In genomic region chr17:2343421-2343820, GRCh38 we compare ENCODE assay signal across 16 cellular contexts. TPM values are rescaled to one million over a fixed set of nuclear protein-coding genes. Genes with fewer than 3 reads are reported as not detected.
DNase-seq lines count a peak whose midpoint lies in the region; ATAC-seq and TF ChIP-seq lines count a peak whose summit lies in the region.
"Had no signal": no experiment of that assay in that cellular context is flagged by ENCODE, and none has a peak within 500 bp of the region (broad histone marks: within the 10 kb centered on the region; RNA-seq: fewer than 3 reads in every experiment).

No MANE protein-coding gene starts in this region.

- no peaks in the 10 kb centered on the region for H3K27me3 Mint-ChIP-seq in activated T-helper 1 cell treated with anti-CD3 and anti-CD28 coated beads, Interleukin-12 subunit alpha, Interleukin-12 subunit beta, Interleukin-2, Interleukin-4 antibody, amounts not matched to agents 30 ng/mL and 10 ng/mL and 1 ng/mL, durations not matched to agents 14 hours and 24 hours and 36 hours (ENCODE audit: insufficient read depth)
- no peaks in the 10 kb centered on the region for H3K27me3 Mint-ChIP-seq in activated CD8-positive, alpha-beta T cell treated with anti-CD3 and anti-CD28 coated beads for 36 hours
- H3K27me3 Mint-ChIP-seq in effector memory CD8-positive, alpha-beta T cell: no peaks in the 10 kb centered on the region

- H3K4me3 ChIP-seq in heart right ventricle: no peak overlapping the region

- H3K9me3 ChIP-seq in heart right ventricle: no peaks in the 10 kb centered on the region

- WGBS in heart right ventricle, 2 donors: 67 to 68% methylated on average over 5 of the region's 5 CpGs

- DNase-seq in activated T-helper 1 cell treated with Interleukin-2 at 50 U/mL for 16 hours (ENCODE audit: low read depth) (peak; percentile 11), heart right ventricle (no peak), NCI-H1105 treated with DMSO at 0.1 percent for 48 hours (lab: John Stamatoyannopoulos, UW) (no peak), NCI-H2227 (lab: John Stamatoyannopoulos, UW; ENCODE audit: unreplicated experiment) (no peak)
- no peak for DNase-seq in activated T-helper 1 cell treated with anti-CD3 and anti-CD28 coated beads, Interleukin-12 subunit alpha, Interleukin-12 subunit beta, Interleukin-2, Interleukin-4 antibody, amounts not matched to agents 30 ng/mL and 10 ng/mL and 1 ng/mL, durations not matched to agents 14 hours and 24 hours and 36 hours (ENCODE audit: low spot score)
- DNase-seq in activated CD8-positive, alpha-beta T cell treated with anti-CD3 and anti-CD28 coated beads for 36 hours: peak; percentile 90
- no peak for DNase-seq in effector memory CD8-positive, alpha-beta T cell
- DNase-seq in stimulated activated CD8-positive, alpha-beta memory T cell treated with anti-CD3 and anti-CD28 coated beads, Interleukin-7, amount 100 ng/mL, for 48 hours (ENCODE audit: extremely low read depth in 1 of 2, low read depth in 1 of 2): peak; percentile 26 to 45
- DNase-seq: caudate nucleus, NCI-H1092, NCI-H526 treated with DMSO at 0.1 percent for 48 hours, retina had no signal

- H3K36me3 ChIP-seq in heart right ventricle: peaks cover 0 to 41% (median 0%) of the 10 kb centered on the region in 9 donors

- intact Hi-C loops in activated T-helper 1 cell treated with anti-CD3 and anti-CD28 coated beads, Interleukin-12 subunit alpha, Interleukin-12 subunit beta, Interleukin-2, Interleukin-4 antibody, amounts not matched to agents 30 ng/mL and 10 ng/mL and 1 ng/mL, durations not matched to agents 14 hours and 24 hours and 36 hours (cut with micrococcal nuclease): no loop called here
- intact Hi-C loops in activated CD8-positive, alpha-beta T cell treated with anti-CD3 and anti-CD28 coated beads for 36 hours (cut with micrococcal nuclease): no loop called here
- intact Hi-C loops in heart right ventricle (cut with DNase I): no loop called here

- no peaks in the 10 kb centered on the region for H3K9me3 Mint-ChIP-seq in activated T-helper 1 cell treated with anti-CD3 and anti-CD28 coated beads, Interleukin-12 subunit alpha, Interleukin-12 subunit beta, Interleukin-2, Interleukin-4 antibody, amounts not matched to agents 30 ng/mL and 10 ng/mL and 1 ng/mL, durations not matched to agents 14 hours and 24 hours and 36 hours
- no peaks in the 10 kb centered on the region for H3K9me3 Mint-ChIP-seq in activated CD8-positive, alpha-beta T cell treated with anti-CD3 and anti-CD28 coated beads for 36 hours
- no peaks in the 10 kb centered on the region for H3K9me3 Mint-ChIP-seq in effector memory CD8-positive, alpha-beta T cell
- H3K9me3 Mint-ChIP-seq: activated T-helper 2 cell treated with anti-CD3 and anti-CD28 coated beads, Interferon-gamma antibody, Interleukin-2, Interleukin-4, amounts not matched to agents 10 μg/mL and 5 μg/mL and 100 μg/mL, durations not matched to agents 14 hours and 24 hours and 36 hours; T-helper 2 cell treated with Interferon-gamma antibody and Interleukin-4, amounts not matched to agents 5 μg/mL and 100 μg/mL, for 36 hours had no signal

- no peak overlapping the region for H3K27ac ChIP-seq in heart right ventricle
- H3K27ac ChIP-seq: epithelial cell of prostate had no signal

- CTCF ChIA-PET in activated CD8-positive, alpha-beta T cell treated with anti-CD3 and anti-CD28 coated beads for 36 hours (lab: Charles Lee): no interaction called here

- H3K27ac Mint-ChIP-seq in activated T-helper 1 cell treated with anti-CD3 and anti-CD28 coated beads, Interleukin-12 subunit alpha, Interleukin-12 subunit beta, Interleukin-2, Interleukin-4 antibody, amounts not matched to agents 30 ng/mL and 10 ng/mL and 1 ng/mL, durations not matched to agents 14 hours and 24 hours and 36 hours: no peak overlapping the region
- H3K27ac Mint-ChIP-seq in activated CD8-positive, alpha-beta T cell treated with anti-CD3 and anti-CD28 coated beads for 36 hours: peak overlapping the region; percentile 58
- no peak overlapping the region for H3K27ac Mint-ChIP-seq in effector memory CD8-positive, alpha-beta T cell
- H3K27ac Mint-ChIP-seq: activated T-helper 2 cell treated with anti-CD3 and anti-CD28 coated beads, Interferon-gamma antibody, Interleukin-2, Interleukin-4, amounts not matched to agents 10 μg/mL and 5 μg/mL and 100 μg/mL, durations not matched to agents 14 hours and 24 hours and 36 hours; T-helper 2 cell treated with Interferon-gamma antibody and Interleukin-4, amounts not matched to agents 5 μg/mL and 100 μg/mL, for 36 hours had no signal

- peaks cover under 1 to 15% (median 8%) of the 10 kb centered on the region in 9 donors for H3K4me1 ChIP-seq in heart right ventricle

- no peaks in the 10 kb centered on the region for H3K27me3 ChIP-seq in heart right ventricle

- no peak overlapping the region for H3K4me3 Mint-ChIP-seq in activated T-helper 1 cell treated with anti-CD3 and anti-CD28 coated beads, Interleukin-12 subunit alpha, Interleukin-12 subunit beta, Interleukin-2, Interleukin-4 antibody, amounts not matched to agents 30 ng/mL and 10 ng/mL and 1 ng/mL, durations not matched to agents 14 hours and 24 hours and 36 hours
- H3K4me3 Mint-ChIP-seq in activated CD8-positive, alpha-beta T cell treated with anti-CD3 and anti-CD28 coated beads for 36 hours: no peak overlapping the region
- H3K4me3 Mint-ChIP-seq in effector memory CD8-positive, alpha-beta T cell: no peak overlapping the region
- H3K4me3 Mint-ChIP-seq: T-helper 2 cell treated with Interferon-gamma antibody and Interleukin-4, amounts not matched to agents 5 μg/mL and 100 μg/mL, for 36 hours had no signal

- ATAC-seq in activated CD8-positive, alpha-beta T cell treated with anti-CD3 and anti-CD28 coated beads for 36 hours: peak; percentile 91
- peak; percentile 46 for ATAC-seq in effector memory CD8-positive, alpha-beta T cell (replicated peaks)
- no peak for ATAC-seq in heart right ventricle
- ATAC-seq: HepG2 had no signal

- no peak for TF ChIP-seq CTCF in activated CD8-positive, alpha-beta T cell treated with anti-CD3 and anti-CD28 coated beads for 36 hours (IDR thresholded peaks at IDR 0.05)
- TF ChIP-seq CTCF in heart right ventricle (IDR thresholded peaks at IDR 0.05): no peak

- H3K36me3 Mint-ChIP-seq in activated T-helper 1 cell treated with anti-CD3 and anti-CD28 coated beads, Interleukin-12 subunit alpha, Interleukin-12 subunit beta, Interleukin-2, Interleukin-4 antibody, amounts not matched to agents 30 ng/mL and 10 ng/mL and 1 ng/mL, durations not matched to agents 14 hours and 24 hours and 36 hours (ENCODE audit: low read depth): peaks cover 9% of the 10 kb centered on the region
- H3K36me3 Mint-ChIP-seq in activated CD8-positive, alpha-beta T cell treated with anti-CD3 and anti-CD28 coated beads for 36 hours (ENCODE audit: low read depth): peaks cover 10% of the 10 kb centered on the region
- H3K36me3 Mint-ChIP-seq in effector memory CD8-positive, alpha-beta T cell (ENCODE audit: insufficient read depth): peaks cover 23% of the 10 kb centered on the region

- peaks cover 2% of the 10 kb centered on the region for H3K4me1 Mint-ChIP-seq in activated T-helper 1 cell treated with anti-CD3 and anti-CD28 coated beads, Interleukin-12 subunit alpha, Interleukin-12 subunit beta, Interleukin-2, Interleukin-4 antibody, amounts not matched to agents 30 ng/mL and 10 ng/mL and 1 ng/mL, durations not matched to agents 14 hours and 24 hours and 36 hours (ENCODE audit: low read depth)
- peaks cover 22% of the 10 kb centered on the region for H3K4me1 Mint-ChIP-seq in activated CD8-positive, alpha-beta T cell treated with anti-CD3 and anti-CD28 coated beads for 36 hours (ENCODE audit: low read depth)
- peaks cover 2 to 9% of the 10 kb centered on the region in 2 donors for H3K4me1 Mint-ChIP-seq in effector memory CD8-positive, alpha-beta T cell (ENCODE audit: low read depth in 2 of 2)

- POLR2A ChIA-PET in activated CD8-positive, alpha-beta T cell treated with anti-CD3 and anti-CD28 coated beads for 36 hours (lab: Charles Lee): interaction anchor here (1.2 kb wide), 1 partner anchor 9 kb away, joined by 3 read pairs; no protein-coding TSS in a partner anchor

RNA-seq across cellular contexts. Expression of gene SGSM2, which starts 6.1 kb away (rescaled TPM):
- total RNA-seq in activated T-helper 1 cell treated with anti-CD3 and anti-CD28 coated beads, Interleukin-12 subunit alpha, Interleukin-12 subunit beta, Interleukin-2, Interleukin-4 antibody, amounts not matched to agents 30 ng/mL and 10 ng/mL and 1 ng/mL, durations not matched to agents 14 hours and 24 hours and 36 hours: 39.1 and 45.9 TPM in 2 replicates
- 10 to 100 TPM; 31.8 to 37.7 TPM for total RNA-seq in activated CD8-positive, alpha-beta T cell treated with anti-CD3 and anti-CD28 coated beads for 36 hours
- total RNA-seq in heart right ventricle: 10 to 100 TPM; 21.6 to 33.4 (median 27.0) TPM
- polyA plus RNA-seq in heart right ventricle: 10 to 100 TPM; 21.0 to 75.1 TPM

RNA-seq across cellular contexts. Expression of gene TSR1, which starts 7.2 kb away (rescaled TPM):
- 91.3 and 92.9 TPM in 2 replicates for total RNA-seq in activated T-helper 1 cell treated with anti-CD3 and anti-CD28 coated beads, Interleukin-12 subunit alpha, Interleukin-12 subunit beta, Interleukin-2, Interleukin-4 antibody, amounts not matched to agents 30 ng/mL and 10 ng/mL and 1 ng/mL, durations not matched to agents 14 hours and 24 hours and 36 hours
- 10 to 100 TPM; 75.8 to 79.4 TPM for total RNA-seq in activated CD8-positive, alpha-beta T cell treated with anti-CD3 and anti-CD28 coated beads for 36 hours
- total RNA-seq in heart right ventricle: 10 to 100 TPM; 17.9 to 30.5 (median 23.4) TPM
- polyA plus RNA-seq in heart right ventricle: 10 to 100 TPM; 12.8 to 15.4 TPM

RNA-seq across cellular contexts. Expression of gene SRR, which starts 39.7 kb away (rescaled TPM):
- 14.9 and 17.4 TPM in 2 replicates for total RNA-seq in activated T-helper 1 cell treated with anti-CD3 and anti-CD28 coated beads, Interleukin-12 subunit alpha, Interleukin-12 subunit beta, Interleukin-2, Interleukin-4 antibody, amounts not matched to agents 30 ng/mL and 10 ng/mL and 1 ng/mL, durations not matched to agents 14 hours and 24 hours and 36 hours
- total RNA-seq in activated CD8-positive, alpha-beta T cell treated with anti-CD3 and anti-CD28 coated beads for 36 hours: 10 to 100 TPM in 1 of 2 experiments, 1 to 10 TPM in 1; 9.6 to 12.7 TPM
- total RNA-seq in heart right ventricle: 10 to 100 TPM in 5 of 10 donors, 1 to 10 TPM in 5; 5.3 to 16.0 (median 9.8) TPM
- 1 to 10 TPM; 2.9 to 4.4 TPM for polyA plus RNA-seq in heart right ventricle

RNA-seq across cellular contexts. Expression of gene SMG6, which starts 39.8 kb away (rescaled TPM):
- 35.3 and 39.5 TPM in 2 replicates for total RNA-seq in activated T-helper 1 cell treated with anti-CD3 and anti-CD28 coated beads, Interleukin-12 subunit alpha, Interleukin-12 subunit beta, Interleukin-2, Interleukin-4 antibody, amounts not matched to agents 30 ng/mL and 10 ng/mL and 1 ng/mL, durations not matched to agents 14 hours and 24 hours and 36 hours
- total RNA-seq in activated CD8-positive, alpha-beta T cell treated with anti-CD3 and anti-CD28 coated beads for 36 hours: 10 to 100 TPM; 39.6 to 40.4 TPM
- 10 to 100 TPM; 13.6 to 28.1 (median 20.9) TPM for total RNA-seq in heart right ventricle
- polyA plus RNA-seq in heart right ventricle: 10 to 100 TPM; 16.8 to 19.3 TPM

RNA-seq across cellular contexts. Expression of gene MNT, which starts 57.4 kb away (rescaled TPM):
- 31.5 and 35.9 TPM in 2 replicates for total RNA-seq in activated T-helper 1 cell treated with anti-CD3 and anti-CD28 coated beads, Interleukin-12 subunit alpha, Interleukin-12 subunit beta, Interleukin-2, Interleukin-4 antibody, amounts not matched to agents 30 ng/mL and 10 ng/mL and 1 ng/mL, durations not matched to agents 14 hours and 24 hours and 36 hours
- 10 to 100 TPM; 21.6 to 23.1 TPM for total RNA-seq in activated CD8-positive, alpha-beta T cell treated with anti-CD3 and anti-CD28 coated beads for 36 hours
- 10 to 100 TPM in 6 of 10 donors, 1 to 10 TPM in 4; 6.9 to 14.1 (median 11.0) TPM for total RNA-seq in heart right ventricle
- polyA plus RNA-seq in heart right ventricle: 10 to 100 TPM in 1 of 2 donors, 1 to 10 TPM in 1; 5.0 to 11.6 TPM

Comparison
In these comparisons a context has a peak if more than half of its experiments do, and no peak if none do; other contexts are left out.
1. DNase-seq: peak in activated T-helper 1 cell treated with Interleukin-2 at 50 U/mL for 16 hours (single experiment), activated CD8-positive, alpha-beta T cell treated with anti-CD3 and anti-CD28 coated beads for 36 hours (single experiment) and stimulated activated CD8-positive, alpha-beta memory T cell treated with anti-CD3 and anti-CD28 coated beads, Interleukin-7, amount 100 ng/mL, for 48 hours (2 of 2); none in activated T-helper 1 cell treated with anti-CD3 and anti-CD28 coated beads, Interleukin-12 subunit alpha, Interleukin-12 subunit beta, Interleukin-2, Interleukin-4 antibody, amounts not matched to agents 30 ng/mL and 10 ng/mL and 1 ng/mL, durations not matched to agents 14 hours and 24 hours and 36 hours (single experiment), effector memory CD8-positive, alpha-beta T cell (0 of 3), heart right ventricle (0 of 2), NCI-H1105 treated with DMSO at 0.1 percent for 48 hours (single experiment) and NCI-H2227 (single experiment).
2. ATAC-seq: peak in activated CD8-positive, alpha-beta T cell treated with anti-CD3 and anti-CD28 coated beads for 36 hours (single experiment) and effector memory CD8-positive, alpha-beta T cell (single experiment); none in heart right ventricle (0 of 8).